8 cellular contexts compared by ENCODE assay signal in genomic region chr7:100705341-100705752, GRCh38. TPM values are rescaled to one million over a fixed set of nuclear protein-coding genes. Genes with fewer than 3 reads are reported as not detected.
DNase-seq lines count a peak whose midpoint lies in the region; ATAC-seq and TF ChIP-seq lines count a peak whose summit lies in the region.

No MANE protein-coding gene starts in this region.

- H3K4me2 ChIP-seq in neural progenitor cell: peak overlapping the region; percentile 84

- peaks cover 4% of the 10 kb centered on the region for H3K36me3 ChIP-seq in neural progenitor cell

- H4K20me1 ChIP-seq in neural progenitor cell (ENCODE audit: low read depth): peaks cover 16% of the 10 kb centered on the region

- ATAC-seq in GM21515 (IDR thresholded peaks at IDR 0.05; ENCODE audit: unreplicated experiment): peak; percentile 59
- peak; percentile 59 for ATAC-seq in foreskin keratinocyte

- no peaks in the 10 kb centered on the region for H3K9me3 ChIP-seq in neural progenitor cell (ENCODE audit: low read depth)

- peaks cover 4% of the 10 kb centered on the region for H3K27me3 ChIP-seq in foreskin keratinocyte
- H3K27me3 ChIP-seq in neural progenitor cell: no peaks in the 10 kb centered on the region

- H3K4me3 ChIP-seq in neural progenitor cell: peak overlapping the region; percentile 90

- peak overlapping the region; percentile 98 for H3K4me3 Mint-ChIP-seq in neural progenitor cell

- TF ChIP-seq CTCF in foreskin keratinocyte (conservative IDR thresholded peaks at IDR 0.05) (peak; percentile 85), neural progenitor cell (IDR thresholded peaks at IDR 0.05) (peak; percentile 92)

- peak overlapping the region; percentile 71 for H2AFZ ChIP-seq in neural progenitor cell (replicated peaks)

- H3K36me3 Mint-ChIP-seq in neural progenitor cell: peaks cover 2% of the 10 kb centered on the region

- H3K4me1 Mint-ChIP-seq in neural progenitor cell: peaks cover 10% of the 10 kb centered on the region

- no peaks in the 10 kb centered on the region for H3K9me3 Mint-ChIP-seq in neural progenitor cell

- H3K4me1 ChIP-seq in foreskin keratinocyte (no peaks in the 10 kb centered on the region), neural progenitor cell (peaks cover 14% of the 10 kb centered on the region)

- DNase-seq in DMS53 treated with DMSO at 0.1 percent for 48 hours (lab: John Stamatoyannopoulos, UW; ENCODE audit: unreplicated experiment) (peak; percentile 53), HuH-7 (ENCODE audit: low spot score) (peak; percentile 94), RKO (ENCODE audit: low spot score) (peak; percentile 80), activated gamma-delta T cell treated with Interleukin-2 at 50 U/mL for 16 hours (peak; percentile 79), foreskin keratinocyte (no peak), neural progenitor cell (ENCODE audit: low spot score) (peak; percentile 88), superior temporal gyrus (ENCODE audit: extremely low spot score) (peak; percentile 80)

- peaks cover 12% of the 10 kb centered on the region for H3F3A ChIP-seq in neural progenitor cell (ENCODE audit: low read depth)

- peaks cover 2% of the 10 kb centered on the region for H3K27me3 Mint-ChIP-seq in neural progenitor cell (ENCODE audit: insufficient read depth, low read depth)

- peaks cover 24% of the 10 kb centered on the region for H3K79me2 ChIP-seq in neural progenitor cell (ENCODE audit: low read depth)

- H3K27ac Mint-ChIP-seq in neural progenitor cell: peak overlapping the region; percentile 78

- peak overlapping the region; percentile 94 for H3K9ac ChIP-seq in neural progenitor cell

- H3K27ac ChIP-seq in foreskin keratinocyte (peak overlapping the region; percentile 19), neural progenitor cell (peak overlapping the region; percentile 87)

RNA-seq across cellular contexts. Expression of gene POP7, which starts 0.6 kb away (rescaled TPM):
- total RNA-seq in foreskin keratinocyte (85.5 and 90.6 TPM in 2 replicates), neural progenitor cell (ENCODE audit: low replicate concordance) (19.4 and 55.1 TPM in 2 replicates)
- 123 and 124 TPM in 2 replicates for polyA plus RNA-seq in foreskin keratinocyte

RNA-seq across cellular contexts. Expression of gene GIGYF1, which starts 11.3 kb away (rescaled TPM):
- 15.6 and 16.0 TPM in 2 replicates for total RNA-seq in foreskin keratinocyte
- 6.9 and 7.3 TPM in 2 replicates for polyA plus RNA-seq in foreskin keratinocyte
- 24.2 and 64.5 TPM in 2 replicates for total RNA-seq in neural progenitor cell (ENCODE audit: low replicate concordance)

RNA-seq across cellular contexts. Expression of gene EPO, which starts 14.9 kb away (rescaled TPM):
- total RNA-seq in foreskin keratinocyte (0.21 and 0.41 TPM in 2 replicates), neural progenitor cell (ENCODE audit: low replicate concordance) (0.09 and 0.58 TPM in 2 replicates)
- 0.65 and 0.66 TPM in 2 replicates for polyA plus RNA-seq in foreskin keratinocyte

RNA-seq across cellular contexts. Expression of gene ZAN, which starts 28.0 kb away (rescaled TPM):
- 0.03 and 0.04 TPM in 2 replicates for total RNA-seq in foreskin keratinocyte
- 0.03 TPM in 2 replicates for polyA plus RNA-seq in foreskin keratinocyte
- total RNA-seq in neural progenitor cell (ENCODE audit: low replicate concordance): 0.03 TPM in 1 of 2 replicates, not detected in the other

RNA-seq across cellular contexts. Expression of gene GNB2, which starts 31.8 kb away (rescaled TPM):
- total RNA-seq in foreskin keratinocyte (207 and 212 TPM in 2 replicates), neural progenitor cell (ENCODE audit: low replicate concordance) (54.3 and 110 TPM in 2 replicates)
- polyA plus RNA-seq in foreskin keratinocyte: 353 and 366 TPM in 2 replicates

Comparison
In these comparisons a context has a peak if more than half of its experiments do, and no peak if none do; other contexts are left out.
1. DNase-seq: peak in DMS53 treated with DMSO at 0.1 percent for 48 hours (single experiment), HuH-7 (single experiment), RKO (single experiment), activated gamma-delta T cell treated with Interleukin-2 at 50 U/mL for 16 hours (single experiment), neural progenitor cell (single experiment) and superior temporal gyrus (single experiment); none in foreskin keratinocyte (0 of 2).